In the genomic region with DNA sequence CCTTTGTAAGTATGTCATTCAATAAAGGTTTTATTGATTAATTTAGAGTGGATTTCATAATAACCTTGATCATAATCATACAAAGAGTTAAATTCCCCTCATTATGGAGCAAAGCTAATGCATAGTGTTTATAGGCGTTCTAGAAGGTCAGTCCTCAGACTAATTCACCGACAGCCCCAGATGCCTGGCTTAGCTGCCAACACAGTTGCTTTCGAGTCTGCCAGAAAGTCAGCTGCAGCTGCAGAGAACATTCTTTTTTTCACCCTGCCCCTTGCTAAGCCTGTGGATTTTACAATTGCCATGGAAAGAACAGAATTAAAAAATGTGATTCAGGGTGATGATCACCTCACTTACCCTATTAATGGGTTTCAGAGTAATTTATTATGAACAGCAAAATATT, we compare ENCODE assay signal across 23 cellular contexts. TPM values are rescaled to one million over a fixed set of nuclear protein-coding genes. Genes with fewer than 3 reads are reported as not detected.
DNase-seq lines count a peak whose midpoint lies in the region; ATAC-seq, FAIRE-seq and TF ChIP-seq lines count a peak whose summit lies in the region.
"Had no signal": no experiment of that assay in that cellular context is flagged by ENCODE, and none has a peak within 500 bp of the region (broad histone marks: within the 10 kb centered on the region; RNA-seq: fewer than 3 reads in every experiment).

No MANE protein-coding gene starts in this region.

- DNase-seq in C1 segment of cervical spinal cord (lab: John Stamatoyannopoulos, UW) (peak in 9 of 14 donors; percentile 18 to 49 (median 28)), SHP77 (lab: John Stamatoyannopoulos, UW) (peak; percentile 25 to 69), frontal cortex (ENCODE audit: low spot score in 2 of 2) (no peak), occipital lobe (lab: John Stamatoyannopoulos, UW) (peak; percentile 52), HEK293T (ENCODE audit: extremely low spot score) (no peak), activated T-cell treated with anti-CD3 and anti-CD28 coated beads for 4 hours (no peak)
- DNase-seq: ACHN; activated CD4-positive, alpha-beta T cell treated with anti-CD3 and anti-CD28 coated beads, Interleukin-2, amount 10 ng/mL, durations not matched to agents 7 days and 5 days; activated CD8-positive, alpha-beta memory T cell treated with anti-CD3 and anti-CD28 coated beads, Interleukin-2, amount 10 ng/mL, durations not matched to agents 7 days and 5 days; activated naive CD4-positive, alpha-beta T cell treated with anti-CD3 and anti-CD28 coated beads, Interleukin-2, amount 50 U/mL, for 16 hours; aorta; cerebellar nuclear complex; effector CD4-positive, alpha-beta T cell; foreskin fibroblast; Karpas-422; NCI-H1930 had no signal

- CTCF ChIA-PET in HEK293T (lab: Yijun Ruan, JAX), result no interaction called here

- POLR2A ChIA-PET in HEK293T (lab: Yijun Ruan, JAX), result no interaction called here

- peak; percentile 56 for FAIRE-seq in frontal cortex (lab: Jason Lieb, UNC)
- FAIRE-seq: D721Med had no signal

- ATAC-seq in HG02938 (IDR thresholded peaks at IDR 0.05; ENCODE audit: unreplicated experiment) (no peak), GM18502 (IDR thresholded peaks at IDR 0.05; ENCODE audit: poor library complexity, unreplicated experiment) (no peak)
- ATAC-seq: activated CD8-positive, alpha-beta memory T cell treated with anti-CD3 and anti-CD28 coated beads, Interleukin-2, amount 10 ng/mL, durations not matched to agents 7 days and 5 days; Panc1 had no signal

TF ChIP-seq in HEK293T, 16 proteins besides CTCF, POLR2A, EP300 and RAD21:
- TF ChIP-seq SUZ12 (IDR thresholded peaks at IDR 0.05), result no peak
- no peak for TF ChIP-seq ELF4 (IDR thresholded peaks at IDR 0.05)

RNA-seq across cellular contexts. Expression of a gene that starts 21.2 kb away (rescaled TPM):
- total RNA-seq in frontal cortex (64.8 TPM), occipital lobe (96.5 TPM)
- total RNA-seq: activated CD4-positive, alpha-beta T cell treated with anti-CD3 and anti-CD28 coated beads, Interleukin-2, amount 10 ng/mL, durations not matched to agents 7 days and 5 days; activated T-helper 1 cell treated with anti-CD3 and anti-CD28 coated beads, Interleukin-12 subunit alpha, Interleukin-12 subunit beta, Interleukin-2, Interleukin-4 antibody, amounts not matched to agents 30 ng/mL and 10 ng/mL and 1 ng/mL, durations not matched to agents 14 hours and 24 hours and 36 hours; epithelial cell of proximal tubule; T-helper 2 cell treated with Interferon-gamma antibody and Interleukin-4, amounts not matched to agents 100 ng/mL and 5 ng/mL, for 36 hours had no signal

Comparison
In these comparisons a context has a peak if more than half of its experiments do, and no peak if none do; other contexts are left out.
1. DNase-seq: peak in C1 segment of cervical spinal cord (9 of 14), SHP77 (2 of 2) and occipital lobe (single experiment); none in frontal cortex (0 of 2), HEK293T (single experiment) and activated T-cell treated with anti-CD3 and anti-CD28 coated beads for 4 hours (single experiment).